ENCODE assay signal across 1 cellular context in the genomic region with DNA sequence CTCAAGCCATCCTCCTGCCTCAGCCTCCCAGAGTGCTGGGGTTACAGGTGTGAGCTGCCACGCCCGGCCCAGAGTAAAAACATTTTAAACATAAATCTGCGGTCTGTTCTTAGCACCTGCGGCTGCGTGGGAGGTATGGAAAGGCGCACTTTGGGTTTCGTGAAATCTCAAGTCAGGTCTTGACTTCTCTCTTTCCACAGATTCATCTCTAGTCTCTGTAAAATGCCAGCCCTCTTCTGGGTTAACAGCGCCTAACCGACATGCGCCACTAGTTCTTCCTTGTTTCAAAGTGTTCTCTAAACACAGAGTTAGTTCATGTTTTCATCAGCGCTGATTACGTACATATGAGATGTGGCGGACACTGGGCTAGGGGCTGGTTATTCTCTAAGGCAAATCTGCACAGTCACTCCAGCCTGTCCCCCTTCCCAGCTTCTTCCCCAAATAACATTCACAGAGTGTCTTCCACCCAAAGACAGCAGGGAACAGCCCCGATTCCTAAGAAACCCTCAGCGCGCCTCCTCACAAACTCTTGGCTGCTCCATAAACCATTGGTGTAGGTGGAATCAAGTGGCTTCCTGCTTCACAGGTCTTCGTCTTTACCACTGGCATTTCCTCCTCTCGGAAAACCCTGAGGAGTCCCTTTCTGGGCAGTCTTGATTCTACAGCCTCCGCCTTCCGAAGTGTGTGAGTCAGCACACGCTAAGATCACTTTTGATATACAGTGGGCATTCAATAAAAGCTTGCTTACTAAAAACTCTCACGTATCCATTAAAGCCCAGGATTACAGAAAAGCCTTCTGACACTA.
TF ChIP-seq lines count a peak whose summit lies in the region.

No MANE protein-coding gene starts in this region.

TF ChIP-seq in HCT116, 20 proteins besides CTCF, POLR2A, EP300 and RAD21:
- TF ChIP-seq EGR1 (IDR thresholded peaks at IDR 0.05; ENCODE audit: low read depth) (peak; percentile 25; the same call in 1 of the 2 replicates), ELF1 (IDR thresholded peaks at IDR 0.05; ENCODE audit: borderline replicate concordance, low read depth) (no peak)
- TF ChIP-seq, protein P1, sequence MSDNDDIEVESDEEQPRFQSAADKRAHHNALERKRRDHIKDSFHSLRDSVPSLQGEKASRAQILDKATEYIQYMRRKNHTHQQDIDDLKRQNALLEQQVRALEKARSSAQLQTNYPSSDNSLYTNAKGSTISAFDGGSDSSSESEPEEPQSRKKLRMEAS (IDR thresholded peaks at IDR 0.05) = 0 out of 2 replicates have a peak, but pooled peaks have one; percentile 12
